In genomic region chr21:25487046-25487594, GRCh38 we compare ENCODE assay signal across 10 cellular contexts.
DNase-seq lines count a peak whose midpoint lies in the region; ATAC-seq and FAIRE-seq lines count a peak whose summit lies in the region.
"Had no signal": no experiment of that assay in that cellular context is flagged by ENCODE, and none has a peak within 500 bp of the region (broad histone marks: within the 10 kb centered on the region; RNA-seq: fewer than 3 reads in every experiment).

No MANE protein-coding gene starts in this region.

- peak; percentile 76 for ATAC-seq in GM18511 (IDR thresholded peaks at IDR 0.05; ENCODE audit: unreplicated experiment)
- peak; percentile 60 for ATAC-seq in GM21515 (IDR thresholded peaks at IDR 0.05; ENCODE audit: unreplicated experiment)
- peak; percentile 75 for ATAC-seq in HG03378 (IDR thresholded peaks at IDR 0.05; ENCODE audit: unreplicated experiment)

- no peak for FAIRE-seq in RCC 7860 (lab: Jason Lieb, UNC)

- intact Hi-C loops in posterior vena cava (cut with DNase I): no loop called here

- H3K36me3 Mint-ChIP-seq in activated naive CD8-positive, alpha-beta T cell: peaks cover 17% of the 10 kb centered on the region

- peaks cover 15% of the 10 kb centered on the region for H3K9me3 Mint-ChIP-seq in activated naive CD8-positive, alpha-beta T cell (ENCODE audit: low read depth)

- H3K4me1 Mint-ChIP-seq in activated naive CD8-positive, alpha-beta T cell (ENCODE audit: low read depth): peaks cover 65% of the 10 kb centered on the region

- peak overlapping the region; percentile 59 for H3K4me3 Mint-ChIP-seq in activated naive CD8-positive, alpha-beta T cell

- peak overlapping the region; percentile 93 for H3K27ac Mint-ChIP-seq in activated naive CD8-positive, alpha-beta T cell

- no peak for DNase-seq in stimulated activated naive CD4-positive, alpha-beta T cell (lab: John Stamatoyannopoulos, UW)
- DNase-seq in NCI-H1930 (lab: John Stamatoyannopoulos, UW) (no peak), RCC 7860 (ENCODE audit: low spot score) (no peak), posterior vena cava (ENCODE audit: low spot score) (no peak)
- DNase-seq: brain microvascular endothelial cell, tibial artery had no signal

- no peaks in the 10 kb centered on the region for H3K27me3 Mint-ChIP-seq in activated naive CD8-positive, alpha-beta T cell
